In the genomic region with DNA sequence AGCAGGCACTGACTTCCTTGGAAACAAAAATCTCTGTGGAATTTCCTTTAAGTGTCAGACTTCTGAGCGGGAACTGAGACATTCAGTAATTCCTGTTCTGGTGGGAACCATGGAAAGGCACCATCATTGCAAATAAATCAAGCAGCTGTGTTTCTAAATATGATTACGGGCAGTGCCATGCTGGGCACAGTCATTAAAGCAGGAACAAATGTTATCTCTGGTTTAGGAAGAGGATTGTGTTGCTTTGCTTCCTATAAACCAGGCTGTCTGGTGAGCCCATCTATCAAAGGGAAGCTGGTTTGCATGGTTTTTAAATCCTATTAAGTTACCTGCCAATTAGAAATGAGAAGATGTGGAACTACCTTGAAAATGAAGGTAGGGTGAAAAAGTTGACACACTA, we compare ENCODE assay signal across 19 cellular contexts.
"Had no signal": no experiment of that assay in that cellular context is flagged by ENCODE, and none has a peak within 500 bp of the region (broad histone marks: within the 10 kb centered on the region; RNA-seq: fewer than 3 reads in every experiment).

No MANE protein-coding gene starts in this region.

- H3K36me3 ChIP-seq: left lung, neutrophil, prostate gland, sigmoid colon had no signal

- H3K9me3 ChIP-seq: left lung, neutrophil, prostate gland, sigmoid colon had no signal

- H3K9me3 Mint-ChIP-seq: activated B cell treated with CpG ODN at 0.5 μM for 24 hours; activated CD4-positive, alpha-beta T cell treated with anti-CD3 and anti-CD28 coated beads, Interleukin-2, amount 10 ng/mL, durations not matched to agents 7 days and 5 days; activated naive CD4-positive, alpha-beta T cell treated with anti-CD3 and anti-CD28 coated beads for 36 hours had no signal

- H3K4me1 ChIP-seq: left lung had no signal

- H3K27me3 ChIP-seq: left lung, neutrophil, sigmoid colon had no signal

- H3K27ac ChIP-seq: coronary artery, left lung, neutrophil, prostate gland, sigmoid colon, SK-N-MC had no signal

- H3K4me1 Mint-ChIP-seq: activated B cell treated with CpG ODN at 0.5 μM for 24 hours; activated CD4-positive, alpha-beta T cell treated with anti-CD3 and anti-CD28 coated beads, Interleukin-2, amount 10 ng/mL, durations not matched to agents 7 days and 5 days; naive B cell had no signal

- ATAC-seq: left lung; stimulated activated naive CD8-positive, alpha-beta T cell treated with anti-CD3 and anti-CD28 coated beads, Interleukin-15, Interleukin-2, amounts not matched to agents 100 U/mL and 50 U/mL, for 24 hours had no signal

- H3K27ac Mint-ChIP-seq: activated B cell treated with CpG ODN at 0.5 μM for 24 hours; activated CD4-positive, alpha-beta T cell treated with anti-CD3 and anti-CD28 coated beads, Interleukin-2, amount 10 ng/mL, durations not matched to agents 7 days and 5 days; activated naive CD4-positive, alpha-beta T cell treated with anti-CD3 and anti-CD28 coated beads for 36 hours; naive B cell had no signal

- H3K4me3 Mint-ChIP-seq: activated B cell treated with CpG ODN at 0.5 μM for 24 hours; activated CD4-positive, alpha-beta T cell treated with anti-CD3 and anti-CD28 coated beads, Interleukin-2, amount 10 ng/mL, durations not matched to agents 7 days and 5 days; activated naive CD4-positive, alpha-beta T cell treated with anti-CD3 and anti-CD28 coated beads for 36 hours; naive B cell had no signal

- DNase-seq: activated B cell treated with CpG ODN at 0.5 μM for 24 hours; activated CD4-positive, alpha-beta T cell treated with anti-CD3 and anti-CD28 coated beads, Interleukin-2, amount 10 ng/mL, durations not matched to agents 7 days and 5 days; activated CD8-positive, alpha-beta memory T cell treated with anti-CD3 and anti-CD28 coated beads for 24 hours; activated naive CD4-positive, alpha-beta T cell treated with anti-CD3 and anti-CD28 coated beads for 36 hours; central memory CD4-positive, alpha-beta T cell; effector memory CD4-positive, alpha-beta T cell; foreskin fibroblast; head of caudate nucleus; islet precursor cell; left lung; mesendoderm; naive B cell; sigmoid colon; stimulated activated CD4-positive, alpha-beta T cell treated with anti-CD3 and anti-CD28 coated beads, Interleukin-2, amount 100 ng/mL, for 48 hours; stimulated activated naive CD8-positive, alpha-beta T cell treated with anti-CD3 and anti-CD28 coated beads, Interleukin-15, Interleukin-2, amounts not matched to agents 100 U/mL and 50 U/mL, for 24 hours had no signal

- H3K36me3 Mint-ChIP-seq: naive B cell had no signal

- H3K4me3 ChIP-seq: coronary artery, left lung, prostate gland, sigmoid colon, SK-N-MC had no signal
